Comparison of ENCODE assay signal across 15 cellular contexts in the genomic region with DNA sequence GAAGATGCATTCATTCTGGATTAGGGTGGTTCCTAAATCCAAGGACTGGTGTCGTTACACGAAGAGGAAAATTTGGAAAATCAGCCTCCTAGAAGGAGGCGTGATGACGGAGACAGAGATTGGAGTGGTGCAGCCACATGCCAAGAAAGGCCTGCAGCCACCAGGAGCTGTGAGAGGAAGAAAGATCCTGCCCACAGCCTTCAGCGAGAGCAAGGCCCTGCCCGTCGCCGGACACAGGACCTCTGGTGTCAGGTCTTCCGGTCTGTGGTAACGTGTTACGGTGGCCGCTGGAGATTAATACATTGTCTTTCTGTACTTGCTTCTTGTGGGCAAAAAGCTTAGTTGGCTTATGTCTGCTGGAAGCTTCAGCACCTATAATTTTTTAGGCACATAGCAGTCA.
DNase-seq lines count a peak whose midpoint lies in the region; FAIRE-seq and TF ChIP-seq lines count a peak whose summit lies in the region.
"Had no signal": no experiment of that assay in that cellular context is flagged by ENCODE, and none has a peak within 500 bp of the region (broad histone marks: within the 10 kb centered on the region; RNA-seq: fewer than 3 reads in every experiment).

No MANE protein-coding gene starts in this region.

- no peaks in the 10 kb centered on the region for H3K27me3 ChIP-seq in H1 (replicated peaks in 1 of 4; ENCODE audit: control insufficient read depth in 3 of 4, extremely low read depth in 1 of 4, insufficient read depth in 3 of 4, low read length in 3 of 4)
- H3K27me3 ChIP-seq: BLaER1 treated with 17β-estradiol and CSF1 and Interleukin-3, amounts not matched to agents 10 nM and 100 nM had no signal

- H3K9ac ChIP-seq in H1 (replicated peaks in 1 of 4; ENCODE audit: extremely low read depth in 1 of 4, low read depth in 3 of 4, low read length in 3 of 4): no peak overlapping the region
- H3K9ac ChIP-seq: BLaER1 treated with 17β-estradiol and CSF1 and Interleukin-3, amounts not matched to agents 10 nM and 100 nM had no signal

- no peak for TF ChIP-seq RAD21 in H1 (IDR thresholded peaks at IDR 0.05 in 1 of 2, conservative IDR thresholded peaks at IDR 0.05 in 1 of 2; ENCODE audit: low read depth in 2 of 2, low read length in 2 of 2)

- no peaks in the 10 kb centered on the region for H3K27me3 Mint-ChIP-seq in osteocyte (ENCODE audit: unreplicated experiment)
- H3K27me3 Mint-ChIP-seq: CD4-positive, CD25-positive, alpha-beta regulatory T cell had no signal

- H3K4me1 Mint-ChIP-seq in osteocyte (ENCODE audit: unreplicated experiment): no peaks in the 10 kb centered on the region
- H3K4me1 Mint-ChIP-seq: CD4-positive, CD25-positive, alpha-beta regulatory T cell had no signal

- H2BK15ac ChIP-seq in H1 (ENCODE audit: low read length): no peak overlapping the region

- peaks cover 0 to 3% (median 3%) of the 10 kb centered on the region in 4 experiments; a peak in 3 of 7 replicates for H3K4me1 ChIP-seq in H1 (replicated peaks in 1 of 4; ENCODE audit: control insufficient read depth in 3 of 4, insufficient read depth in 4 of 4, low read length in 3 of 4)
- H3K4me1 ChIP-seq: BLaER1 treated with 17β-estradiol and CSF1 and Interleukin-3, amounts not matched to agents 10 nM and 100 nM; HAP-1 had no signal

- WGBS in H1 (ENCODE audit: extremely low coverage in 1 of 2, insufficient coverage in 1 of 2, insufficient read length in 1 of 2, insufficient replicate concordance in 2 of 2, low coverage in 1 of 2, low lambda C conversion rate in 2 of 2, missing lambda C conversion rate in 1 of 2), 2 experiments: 88% methylated on average over 12 of the region's 12 CpGs; no CpG with 5 or more reads in 1 of the 2 experiments

- no peak for FAIRE-seq in H1 (lab: Jason Lieb, UNC)
- FAIRE-seq: GM18507 had no signal

- H3K27ac Mint-ChIP-seq in osteocyte (ENCODE audit: unreplicated experiment): no peak overlapping the region
- H3K27ac Mint-ChIP-seq: CD4-positive, CD25-positive, alpha-beta regulatory T cell; GM23338 had no signal

- peaks cover 2 to 3% of the 10 kb centered on the region in 2 experiments; a peak in 3 of 4 replicates for H3K9me3 ChIP-seq in H1 (ENCODE audit: insufficient read depth in 2 of 2, low read depth in 1 of 2, low read length in 1 of 2)
- H3K9me3 ChIP-seq: HAP-1 had no signal

- peak overlapping the region; percentile 60; the same call in 1 of the 2 replicates for H2BK12ac ChIP-seq in H1 (ENCODE audit: low read depth, low read length)

- no peak overlapping the region for H4K5ac ChIP-seq in H1 (ENCODE audit: insufficient read length, low read depth, low read length)

- no peak overlapping the region for H3K23ac ChIP-seq in H1 (ENCODE audit: insufficient read length)

- H3K14ac ChIP-seq in H1 (ENCODE audit: insufficient read length): no peak overlapping the region

- H3K4me3 ChIP-seq in H1 (ENCODE audit: extremely low read depth in 1 of 4, insufficient read depth in 2 of 4, low read depth in 3 of 4, low read length in 4 of 4) (no peak overlapping the region), foreskin fibroblast (ENCODE audit: low read depth in 1 of 2, low read length in 2 of 2) (no peak overlapping the region)
- H3K4me3 ChIP-seq: BLaER1 treated with 17β-estradiol and CSF1 and Interleukin-3, amounts not matched to agents 10 nM and 100 nM; GM23338; HAP-1 had no signal

- no peak for TF ChIP-seq EP300 in H1 (IDR thresholded peaks at IDR 0.05; ENCODE audit: borderline replicate concordance in 1 of 2, low read depth in 2 of 2, low read length in 2 of 2)

- no peak overlapping the region for H3K18ac ChIP-seq in H1 (ENCODE audit: extremely low read depth, low read length)

- H4K20me1 ChIP-seq in H1 (replicated peaks in 1 of 2; ENCODE audit: control insufficient read depth in 1 of 2, insufficient read depth in 2 of 2, low read length in 2 of 2): peaks cover 0 to 2% of the 10 kb centered on the region in 2 experiments
- H4K20me1 ChIP-seq: BLaER1 treated with 17β-estradiol and CSF1 and Interleukin-3, amounts not matched to agents 10 nM and 100 nM had no signal

- no peak overlapping the region for H2BK120ac ChIP-seq in H1 (replicated peaks; ENCODE audit: low read depth, low read length)

- H3K36me3 ChIP-seq in H1 (ENCODE audit: control insufficient read depth in 2 of 4, insufficient read depth in 4 of 4, low read length in 3 of 4): no peaks in the 10 kb centered on the region
- H3K36me3 ChIP-seq: BLaER1 treated with 17β-estradiol and CSF1 and Interleukin-3, amounts not matched to agents 10 nM and 100 nM; HAP-1 had no signal

- no peak overlapping the region for H3K27ac ChIP-seq in H1 (ENCODE audit: low read depth, low read length)
- H3K27ac ChIP-seq: BLaER1 treated with 17β-estradiol and CSF1 and Interleukin-3, amounts not matched to agents 10 nM and 100 nM had no signal

- H2BK5ac ChIP-seq in H1 (ENCODE audit: low read depth, low read length): no peak overlapping the region; the same call in 1 of the 2 replicates

- DNase-seq in activated effector memory CD4-positive, alpha-beta T cell treated with anti-CD3 and anti-CD28 coated beads, Interleukin-2, amount 50 U/mL, for 16 hours: peak; percentile 38
- DNase-seq in activated effector memory CD4-positive, alpha-beta T cell treated with Interleukin-2 at 50 U/mL for 16 hours: no peak
- no peak for DNase-seq in H1 (ENCODE audit: low read depth in 1 of 2, low spot score in 2 of 2)
- DNase-seq in osteocyte (ENCODE audit: extremely low spot score, unreplicated experiment): peak; percentile 63
- no peak for DNase-seq in NCI-H1694 treated with DMSO at 0.1 percent for 48 hours (lab: John Stamatoyannopoulos, UW)
- DNase-seq in NCI-H82 treated with DMSO at 0.1 percent for 48 hours (lab: John Stamatoyannopoulos, UW; ENCODE audit: unreplicated experiment): no peak
- DNase-seq in foreskin fibroblast: no peak
- DNase-seq: ACHN; Calu3; CD4-positive, CD25-positive, alpha-beta regulatory T cell; DMS 273 treated with DMSO at 0.1 percent for 48 hours had no signal

- no peak overlapping the region for H2AFZ ChIP-seq in H1 (ENCODE audit: low read length)
- H2AFZ ChIP-seq: GM23338 had no signal

- H3K56ac ChIP-seq in H1 (replicated peaks; ENCODE audit: insufficient read length, low read depth, low read length): no peak overlapping the region

- H3K79me1 ChIP-seq in H1 (ENCODE audit: low read depth, low read length): no peaks in the 10 kb centered on the region

- no peak for TF ChIP-seq POLR2A in H1 (IDR thresholded peaks at IDR 0.05; ENCODE audit: control extremely low read depth in 1 of 2, low read depth in 2 of 2, low read length in 2 of 2)

- no peak overlapping the region for H4K8ac ChIP-seq in H1 (ENCODE audit: extremely low read depth, insufficient read depth, low read length)

- H4K91ac ChIP-seq in H1 (replicated peaks; ENCODE audit: insufficient read length, low read length): no peak overlapping the region

- CTCF ChIA-PET in H1 (lab: Charles Lee; ENCODE audit: partially characterized antibody): interaction anchor here (1.5 to 2.1 kb wide), 2 partner anchors 9 to 68 kb away, joined by 3 to 7 read pairs; no protein-coding TSS in a partner anchor

- no peaks in the 10 kb centered on the region for H3K79me2 ChIP-seq in H1 (ENCODE audit: control insufficient read depth in 1 of 2, insufficient read depth in 2 of 2, low read length in 2 of 2)

- H3K36me3 Mint-ChIP-seq in osteocyte (ENCODE audit: unreplicated experiment): no peaks in the 10 kb centered on the region
- H3K36me3 Mint-ChIP-seq: CD4-positive, CD25-positive, alpha-beta regulatory T cell had no signal

- no peak overlapping the region for H3K4me2 ChIP-seq in H1 (ENCODE audit: insufficient read depth in 1 of 2, low read depth in 2 of 2, low read length in 2 of 2)
- H3K4me2 ChIP-seq: BLaER1 treated with 17β-estradiol and CSF1 and Interleukin-3, amounts not matched to agents 10 nM and 100 nM; GM23338 had no signal

- no peak overlapping the region for H2AK5ac ChIP-seq in H1 (ENCODE audit: low read depth, low read length)

- no peak overlapping the region for H2BK20ac ChIP-seq in H1 (ENCODE audit: low read length)

- no peak overlapping the region for H3K4ac ChIP-seq in H1 (replicated peaks; ENCODE audit: insufficient read length, low read depth, low read length)

- POLR2A ChIA-PET in H1 (lab: Charles Lee; ENCODE audit: partially characterized antibody): interaction anchor here (0.9 kb wide), 1 partner anchor 15 kb away, joined by 3 read pairs; no protein-coding TSS in a partner anchor

- no peaks in the 10 kb centered on the region for H3K23me2 ChIP-seq in H1 (ENCODE audit: low read depth, low read length)

- H3K9me3 Mint-ChIP-seq in osteocyte (ENCODE audit: unreplicated experiment): peaks cover 12% of the 10 kb centered on the region

- TF ChIP-seq CTCF in H1 (IDR thresholded peaks at IDR 0.05; ENCODE audit: control extremely low read depth in 1 of 3, insufficient read depth in 1 of 3, low read depth in 1 of 3, low read length in 3 of 3) (no peak), osteocyte (IDR thresholded peaks at IDR 0.05) (no peak), foreskin fibroblast (IDR thresholded peaks at IDR 0.05; ENCODE audit: low read depth, low read length) (no peak)

- H3K4me3 Mint-ChIP-seq in osteocyte (ENCODE audit: unreplicated experiment): no peak overlapping the region
- H3K4me3 Mint-ChIP-seq: GM23338 had no signal

TF ChIP-seq in H1, 55 proteins besides CTCF, POLR2A, EP300 and RAD21:
- TF ChIP-seq SAP30 (IDR thresholded peaks at IDR 0.05; ENCODE audit: insufficient read depth, insufficient replicate concordance, low read length) (no peak), ZNF274 (IDR thresholded peaks at IDR 0.05; ENCODE audit: borderline replicate concordance, extremely low read depth, low read length) (no peak), SRF (IDR thresholded peaks at IDR 0.05; ENCODE audit: low read depth, low read length) (no peak), PHF8 (conservative IDR thresholded peaks at IDR 0.05; ENCODE audit: low read depth, low read length) (no peak), CREB1 (IDR thresholded peaks at IDR 0.05) (no peak), CBX8 (IDR thresholded peaks at IDR 0.05; ENCODE audit: borderline replicate concordance, low read depth, low read length) (no peak)
- TF ChIP-seq, protein P1, sequence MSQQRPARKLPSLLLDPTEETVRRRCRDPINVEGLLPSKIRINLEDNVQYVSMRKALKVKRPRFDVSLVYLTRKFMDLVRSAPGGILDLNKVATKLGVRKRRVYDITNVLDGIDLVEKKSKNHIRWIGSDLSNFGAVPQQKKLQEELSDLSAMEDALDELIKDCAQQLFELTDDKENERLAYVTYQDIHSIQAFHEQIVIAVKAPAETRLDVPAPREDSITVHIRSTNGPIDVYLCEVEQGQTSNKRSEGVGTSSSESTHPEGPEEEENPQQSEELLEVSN (IDR thresholded peaks at IDR 0.05): no peak

Comparison
In these comparisons a context has a peak if more than half of its experiments do, and no peak if none do; other contexts are left out.
1. DNase-seq: peak in activated effector memory CD4-positive, alpha-beta T cell treated with anti-CD3 and anti-CD28 coated beads, Interleukin-2, amount 50 U/mL, for 16 hours (single experiment) and osteocyte (single experiment); none in activated effector memory CD4-positive, alpha-beta T cell treated with Interleukin-2 at 50 U/mL for 16 hours (single experiment), H1 (0 of 2), NCI-H1694 treated with DMSO at 0.1 percent for 48 hours (single experiment), NCI-H82 treated with DMSO at 0.1 percent for 48 hours (single experiment) and foreskin fibroblast (0 of 2).